In the genomic region with DNA sequence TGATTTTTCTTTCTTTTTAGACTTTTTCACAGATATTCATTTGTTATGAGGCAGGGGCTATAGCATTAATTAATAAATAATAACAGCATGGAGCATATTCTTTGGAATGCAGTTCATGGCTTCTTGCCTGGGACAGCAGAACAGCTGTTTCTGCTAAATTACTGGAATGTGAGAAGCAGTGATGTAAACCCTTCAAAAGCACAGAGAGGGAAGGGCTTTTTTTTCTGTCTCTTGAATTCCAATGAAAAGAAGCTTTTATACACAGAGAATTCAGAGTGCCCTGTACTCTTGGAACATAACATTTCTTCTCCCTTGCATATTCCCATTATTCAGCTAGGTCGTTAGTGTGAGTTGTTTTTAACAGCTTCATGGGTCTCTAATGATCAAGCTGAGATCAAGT, we compare ENCODE assay signal across 2 cellular contexts.
TF ChIP-seq lines count a peak whose summit lies in the region.

No MANE protein-coding gene starts in this region.

TF ChIP-seq in SK-N-SH treated with all-trans-retinoic acid at 6 μM for 48 hours, 23 proteins besides CTCF, POLR2A, EP300 and RAD21 (continued from another document):
- TF ChIP-seq ZC3H10 (CRISPR knock-in tag; IDR thresholded peaks at IDR 0.05): no peak
- TF ChIP-seq BACH2 (CRISPR knock-in tag; IDR thresholded peaks at IDR 0.05; ENCODE audit: borderline replicate concordance): no peak
- TF ChIP-seq, protein P1, sequence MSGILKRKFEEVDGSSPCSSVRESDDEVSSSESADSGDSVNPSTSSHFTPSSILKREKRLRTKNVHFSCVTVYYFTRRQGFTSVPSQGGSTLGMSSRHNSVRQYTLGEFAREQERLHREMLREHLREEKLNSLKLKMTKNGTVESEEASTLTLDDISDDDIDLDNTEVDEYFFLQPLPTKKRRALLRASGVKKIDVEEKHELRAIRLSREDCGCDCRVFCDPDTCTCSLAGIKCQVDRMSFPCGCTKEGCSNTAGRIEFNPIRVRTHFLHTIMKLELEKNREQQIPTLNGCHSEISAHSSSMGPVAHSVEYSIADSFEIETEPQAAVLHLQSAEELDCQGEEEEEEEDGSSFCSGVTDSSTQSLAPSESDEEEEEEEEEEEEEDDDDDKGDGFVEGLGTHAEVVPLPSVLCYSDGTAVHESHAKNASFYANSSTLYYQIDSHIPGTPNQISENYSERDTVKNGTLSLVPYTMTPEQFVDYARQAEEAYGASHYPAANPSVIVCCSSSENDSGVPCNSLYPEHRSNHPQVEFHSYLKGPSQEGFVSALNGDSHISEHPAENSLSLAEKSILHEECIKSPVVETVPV (CRISPR knock-in tag; IDR thresholded peaks at IDR 0.05): no peak
- no peak for TF ChIP-seq ZNF70 (CRISPR knock-in tag; IDR thresholded peaks at IDR 0.05)
- TF ChIP-seq GLIS3 (CRISPR knock-in tag; IDR thresholded peaks at IDR 0.05): no peak
- no peak for TF ChIP-seq TCF4 (CRISPR knock-in tag; IDR thresholded peaks at IDR 0.05; ENCODE audit: borderline replicate concordance)
- no peak for TF ChIP-seq CSDC2 (CRISPR knock-in tag; IDR thresholded peaks at IDR 0.05)
- TF ChIP-seq ISL1 (CRISPR knock-in tag; IDR thresholded peaks at IDR 0.05): no peak
- no peak for TF ChIP-seq ZFP30 (CRISPR knock-in tag; IDR thresholded peaks at IDR 0.05)
- TF ChIP-seq OSR1 (CRISPR knock-in tag; IDR thresholded peaks at IDR 0.05): no peak

TF ChIP-seq in SK-N-SH, 30 proteins besides CTCF, POLR2A, EP300 and RAD21 (continued from another document):
- TF ChIP-seq, protein P2, sequence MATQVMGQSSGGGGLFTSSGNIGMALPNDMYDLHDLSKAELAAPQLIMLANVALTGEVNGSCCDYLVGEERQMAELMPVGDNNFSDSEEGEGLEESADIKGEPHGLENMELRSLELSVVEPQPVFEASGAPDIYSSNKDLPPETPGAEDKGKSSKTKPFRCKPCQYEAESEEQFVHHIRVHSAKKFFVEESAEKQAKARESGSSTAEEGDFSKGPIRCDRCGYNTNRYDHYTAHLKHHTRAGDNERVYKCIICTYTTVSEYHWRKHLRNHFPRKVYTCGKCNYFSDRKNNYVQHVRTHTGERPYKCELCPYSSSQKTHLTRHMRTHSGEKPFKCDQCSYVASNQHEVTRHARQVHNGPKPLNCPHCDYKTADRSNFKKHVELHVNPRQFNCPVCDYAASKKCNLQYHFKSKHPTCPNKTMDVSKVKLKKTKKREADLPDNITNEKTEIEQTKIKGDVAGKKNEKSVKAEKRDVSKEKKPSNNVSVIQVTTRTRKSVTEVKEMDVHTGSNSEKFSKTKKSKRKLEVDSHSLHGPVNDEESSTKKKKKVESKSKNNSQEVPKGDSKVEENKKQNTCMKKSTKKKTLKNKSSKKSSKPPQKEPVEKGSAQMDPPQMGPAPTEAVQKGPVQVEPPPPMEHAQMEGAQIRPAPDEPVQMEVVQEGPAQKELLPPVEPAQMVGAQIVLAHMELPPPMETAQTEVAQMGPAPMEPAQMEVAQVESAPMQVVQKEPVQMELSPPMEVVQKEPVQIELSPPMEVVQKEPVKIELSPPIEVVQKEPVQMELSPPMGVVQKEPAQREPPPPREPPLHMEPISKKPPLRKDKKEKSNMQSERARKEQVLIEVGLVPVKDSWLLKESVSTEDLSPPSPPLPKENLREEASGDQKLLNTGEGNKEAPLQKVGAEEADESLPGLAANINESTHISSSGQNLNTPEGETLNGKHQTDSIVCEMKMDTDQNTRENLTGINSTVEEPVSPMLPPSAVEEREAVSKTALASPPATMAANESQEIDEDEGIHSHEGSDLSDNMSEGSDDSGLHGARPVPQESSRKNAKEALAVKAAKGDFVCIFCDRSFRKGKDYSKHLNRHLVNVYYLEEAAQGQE (IDR thresholded peaks at IDR 0.05; ENCODE audit: low read depth, low read length): no peak
- TF ChIP-seq FOXJ3 (CRISPR knock-in tag; IDR thresholded peaks at IDR 0.05) (no peak), RCOR1 (IDR thresholded peaks at IDR 0.05; ENCODE audit: low read length) (no peak), YY1 (IDR thresholded peaks at IDR 0.05; ENCODE audit: low read depth) (no peak), GATA2 (CRISPR knock-in tag; IDR thresholded peaks at IDR 0.05) (no peak), TCF12 (IDR thresholded peaks at IDR 0.05) (no peak), FOSL2 (IDR thresholded peaks at IDR 0.05; ENCODE audit: borderline replicate concordance, low read depth) (no peak), SIN3A (IDR thresholded peaks at IDR 0.05; ENCODE audit: borderline replicate concordance, low read depth, low read length) (no peak), MXI1 (IDR thresholded peaks at IDR 0.05; ENCODE audit: low read depth, low read length) (no peak), MAX (IDR thresholded peaks at IDR 0.05; ENCODE audit: low read depth) (no peak), USF1 (IDR thresholded peaks at IDR 0.05; ENCODE audit: borderline replicate concordance, low read depth) (no peak), JUND (IDR thresholded peaks at IDR 0.05) (no peak), RXRA (IDR thresholded peaks at IDR 0.05; ENCODE audit: borderline replicate concordance, low read depth) (no peak)
